14 cellular contexts compared by ENCODE assay signal in the genomic region with DNA sequence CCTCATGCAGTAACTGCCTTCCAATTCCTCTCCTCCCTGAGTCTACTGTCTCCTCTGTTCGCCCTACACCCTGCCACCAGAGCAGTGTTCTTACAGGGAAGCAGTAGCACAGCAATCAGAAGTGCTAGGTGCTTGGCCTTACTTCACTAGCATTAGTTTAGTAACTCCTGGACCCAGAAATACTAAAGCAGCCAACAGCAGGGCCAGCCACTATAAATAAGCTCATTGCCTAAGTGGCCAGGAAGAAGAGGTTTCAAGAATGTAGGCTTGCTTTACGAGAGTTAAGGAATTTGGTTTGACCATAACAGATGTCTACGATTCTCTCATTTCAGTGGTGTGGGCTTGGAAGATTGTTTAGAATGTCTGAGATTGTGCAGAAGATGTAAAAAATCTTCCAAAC.
A peak's percentile ranks its signal among the peaks of the same experiment; 100 is the strongest.
DNase-seq lines count a peak whose midpoint lies in the region; ATAC-seq and TF ChIP-seq lines count a peak whose summit lies in the region.
"Had no signal": no experiment of that assay in that cellular context is flagged by ENCODE, and none has a peak within 500 bp of the region (broad histone marks: within the 10 kb centered on the region; RNA-seq: fewer than 3 reads in every experiment).

No MANE protein-coding gene starts in this region.

- no peak for TF ChIP-seq POLR2A in gastroesophageal sphincter (IDR thresholded peaks at IDR 0.05)

- intact Hi-C loops in sciatic nerve (cut with DNase I) = no loop called here
- intact Hi-C loops in A673 (cut with micrococcal nuclease; ENCODE audit: unreplicated experiment) = no loop called here

- H3K27ac ChIP-seq in gastroesophageal sphincter = peak overlapping the region in 2 of 4 donors; percentile 16 to 37
- H3K27ac ChIP-seq in A673 (ENCODE audit: low read depth, low read length, poor library complexity, severe bottlenecking) = no peak overlapping the region

- ATAC-seq in SK-N-SH treated with all-trans-retinoic acid at 6 μM for 48 hours = peak; percentile 89
- ATAC-seq in gastroesophageal sphincter = peak; percentile 67
- peak; percentile 72 for ATAC-seq in sciatic nerve
- ATAC-seq: GM12878 had no signal

- H3K27me3 ChIP-seq in gastroesophageal sphincter (no peaks in the 10 kb centered on the region), A673 (replicated peaks; ENCODE audit: insufficient read depth, low read depth, low read length, poor library complexity) (no peaks in the 10 kb centered on the region)
- H3K27me3 ChIP-seq: uterus had no signal

- TF ChIP-seq EP300 in gastroesophageal sphincter (IDR thresholded peaks at IDR 0.05) = no peak

- TF ChIP-seq CTCF in gastroesophageal sphincter (IDR thresholded peaks at IDR 0.05) = no peak
- no peak for TF ChIP-seq CTCF in A673 (conservative IDR thresholded peaks at IDR 0.05; ENCODE audit: low read depth, low read length)

- H3K9me3 ChIP-seq in gastroesophageal sphincter = no peaks in the 10 kb centered on the region
- no peaks in the 10 kb centered on the region for H3K9me3 ChIP-seq in A673 (ENCODE audit: low read depth, low read length, poor library complexity, severe bottlenecking)
- H3K9me3 ChIP-seq: uterus had no signal

- CTCF ChIA-PET in A673 (lab: Charles Lee) = no interaction called here

- peaks cover 0 to 2% (median 0%) of the 10 kb centered on the region in 3 donors for H3K4me1 ChIP-seq in gastroesophageal sphincter
- H3K4me1 ChIP-seq in A673 (ENCODE audit: insufficient read depth, low read length, poor library complexity, severe bottlenecking) = no peaks in the 10 kb centered on the region
- H3K4me1 ChIP-seq: uterus had no signal

- DNase-seq in Daoy (ENCODE audit: low read depth) (peak; percentile 6), sciatic nerve (ENCODE audit: low spot score) (no peak), A673 (ENCODE audit: low spot score) (no peak), medulla oblongata (ENCODE audit: extremely low spot score) (no peak), DMS153 (lab: John Stamatoyannopoulos, UW) (no peak), iPS-NIHi7 (ENCODE audit: extremely low spot score) (no peak)
- DNase-seq: activated CD4-positive, CD25-positive, alpha-beta regulatory T cell; central memory CD4-positive, alpha-beta T cell; NCI-H446; uterus had no signal

- no TSS peak for BruUV-seq in A673 (replicated peaks; lab: Mats Ljungman, UMichigan)

- no peak overlapping the region for H3K4me3 ChIP-seq in gastroesophageal sphincter
- no peak overlapping the region for H3K4me3 ChIP-seq in A673 (ENCODE audit: low read depth, low read length, poor library complexity, severe bottlenecking)
- H3K4me3 ChIP-seq: GM12878, skin epidermis, uterus had no signal

- WGBS in gastroesophageal sphincter (ENCODE audit: low coverage in 1 of 2), 2 donors = 55 to 63% methylated on average over 2 of the region's 3 CpGs

- H3K36me3 ChIP-seq in gastroesophageal sphincter = peaks cover 0 to 57% of the 10 kb centered on the region in 2 donors
- H3K36me3 ChIP-seq in A673 (ENCODE audit: insufficient read depth, low read length, poor library complexity, severe bottlenecking) = no peaks in the 10 kb centered on the region
- H3K36me3 ChIP-seq: uterus had no signal

- POLR2A ChIA-PET in A673 (lab: Charles Lee; ENCODE audit: low non-redundant PET) = no interaction called here

TF ChIP-seq in SK-N-SH treated with all-trans-retinoic acid at 6 μM for 48 hours, 23 proteins besides CTCF, POLR2A, EP300 and RAD21 (continues in another document):
- no peak for TF ChIP-seq ZFP30 (CRISPR knock-in tag; IDR thresholded peaks at IDR 0.05)
- TF ChIP-seq, protein P1, sequence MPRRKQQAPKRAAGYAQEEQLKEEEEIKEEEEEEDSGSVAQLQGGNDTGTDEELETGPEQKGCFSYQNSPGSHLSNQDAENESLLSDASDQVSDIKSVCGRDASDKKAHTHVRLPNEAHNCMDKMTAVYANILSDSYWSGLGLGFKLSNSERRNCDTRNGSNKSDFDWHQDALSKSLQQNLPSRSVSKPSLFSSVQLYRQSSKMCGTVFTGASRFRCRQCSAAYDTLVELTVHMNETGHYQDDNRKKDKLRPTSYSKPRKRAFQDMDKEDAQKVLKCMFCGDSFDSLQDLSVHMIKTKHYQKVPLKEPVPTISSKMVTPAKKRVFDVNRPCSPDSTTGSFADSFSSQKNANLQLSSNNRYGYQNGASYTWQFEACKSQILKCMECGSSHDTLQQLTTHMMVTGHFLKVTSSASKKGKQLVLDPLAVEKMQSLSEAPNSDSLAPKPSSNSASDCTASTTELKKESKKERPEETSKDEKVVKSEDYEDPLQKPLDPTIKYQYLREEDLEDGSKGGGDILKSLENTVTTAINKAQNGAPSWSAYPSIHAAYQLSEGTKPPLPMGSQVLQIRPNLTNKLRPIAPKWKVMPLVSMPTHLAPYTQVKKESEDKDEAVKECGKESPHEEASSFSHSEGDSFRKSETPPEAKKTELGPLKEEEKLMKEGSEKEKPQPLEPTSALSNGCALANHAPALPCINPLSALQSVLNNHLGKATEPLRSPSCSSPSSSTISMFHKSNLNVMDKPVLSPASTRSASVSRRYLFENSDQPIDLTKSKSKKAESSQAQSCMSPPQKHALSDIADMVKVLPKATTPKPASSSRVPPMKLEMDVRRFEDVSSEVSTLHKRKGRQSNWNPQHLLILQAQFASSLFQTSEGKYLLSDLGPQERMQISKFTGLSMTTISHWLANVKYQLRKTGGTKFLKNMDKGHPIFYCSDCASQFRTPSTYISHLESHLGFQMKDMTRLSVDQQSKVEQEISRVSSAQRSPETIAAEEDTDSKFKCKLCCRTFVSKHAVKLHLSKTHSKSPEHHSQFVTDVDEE (CRISPR knock-in tag; IDR thresholded peaks at IDR 0.05) = no peak
- no peak for TF ChIP-seq ARNTL (CRISPR knock-in tag; IDR thresholded peaks at IDR 0.05; ENCODE audit: borderline replicate concordance, low read depth)
- TF ChIP-seq PPARA (CRISPR knock-in tag; IDR thresholded peaks at IDR 0.05; ENCODE audit: borderline replicate concordance) = no peak
- TF ChIP-seq, protein P2, sequence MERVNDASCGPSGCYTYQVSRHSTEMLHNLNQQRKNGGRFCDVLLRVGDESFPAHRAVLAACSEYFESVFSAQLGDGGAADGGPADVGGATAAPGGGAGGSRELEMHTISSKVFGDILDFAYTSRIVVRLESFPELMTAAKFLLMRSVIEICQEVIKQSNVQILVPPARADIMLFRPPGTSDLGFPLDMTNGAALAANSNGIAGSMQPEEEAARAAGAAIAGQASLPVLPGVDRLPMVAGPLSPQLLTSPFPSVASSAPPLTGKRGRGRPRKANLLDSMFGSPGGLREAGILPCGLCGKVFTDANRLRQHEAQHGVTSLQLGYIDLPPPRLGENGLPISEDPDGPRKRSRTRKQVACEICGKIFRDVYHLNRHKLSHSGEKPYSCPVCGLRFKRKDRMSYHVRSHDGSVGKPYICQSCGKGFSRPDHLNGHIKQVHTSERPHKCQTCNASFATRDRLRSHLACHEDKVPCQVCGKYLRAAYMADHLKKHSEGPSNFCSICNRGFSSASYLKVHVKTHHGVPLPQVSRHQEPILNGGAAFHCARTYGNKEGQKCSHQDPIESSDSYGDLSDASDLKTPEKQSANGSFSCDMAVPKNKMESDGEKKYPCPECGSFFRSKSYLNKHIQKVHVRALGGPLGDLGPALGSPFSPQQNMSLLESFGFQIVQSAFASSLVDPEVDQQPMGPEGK (CRISPR knock-in tag; IDR thresholded peaks at IDR 0.05; ENCODE audit: borderline replicate concordance) = no peak
- no peak for TF ChIP-seq ZC3H10 (CRISPR knock-in tag; IDR thresholded peaks at IDR 0.05)
- no peak for TF ChIP-seq ZNF8 (CRISPR knock-in tag; IDR thresholded peaks at IDR 0.05)
- no peak for TF ChIP-seq ESRRG (CRISPR knock-in tag; IDR thresholded peaks at IDR 0.05)
- TF ChIP-seq RARB (CRISPR knock-in tag; IDR thresholded peaks at IDR 0.05) = no peak
- no peak for TF ChIP-seq BACH2 (CRISPR knock-in tag; IDR thresholded peaks at IDR 0.05; ENCODE audit: borderline replicate concordance)
- no peak for TF ChIP-seq ZNF565 (CRISPR knock-in tag; conservative IDR thresholded peaks at IDR 0.05; ENCODE audit: low read depth)
- no peak for TF ChIP-seq CSDC2 (CRISPR knock-in tag; IDR thresholded peaks at IDR 0.05)
- TF ChIP-seq, protein P3, sequence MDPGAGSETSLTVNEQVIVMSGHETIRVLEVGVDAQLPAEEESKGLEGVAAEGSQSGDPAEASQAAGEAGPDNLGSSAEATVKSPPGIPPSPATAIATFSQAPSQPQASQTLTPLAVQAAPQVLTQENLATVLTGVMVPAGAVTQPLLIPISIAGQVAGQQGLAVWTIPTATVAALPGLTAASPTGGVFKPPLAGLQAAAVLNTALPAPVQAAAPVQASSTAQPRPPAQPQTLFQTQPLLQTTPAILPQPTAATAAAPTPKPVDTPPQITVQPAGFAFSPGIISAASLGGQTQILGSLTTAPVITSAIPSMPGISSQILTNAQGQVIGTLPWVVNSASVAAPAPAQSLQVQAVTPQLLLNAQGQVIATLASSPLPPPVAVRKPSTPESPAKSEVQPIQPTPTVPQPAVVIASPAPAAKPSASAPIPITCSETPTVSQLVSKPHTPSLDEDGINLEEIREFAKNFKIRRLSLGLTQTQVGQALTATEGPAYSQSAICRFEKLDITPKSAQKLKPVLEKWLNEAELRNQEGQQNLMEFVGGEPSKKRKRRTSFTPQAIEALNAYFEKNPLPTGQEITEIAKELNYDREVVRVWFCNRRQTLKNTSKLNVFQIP (CRISPR knock-in tag; IDR thresholded peaks at IDR 0.05; ENCODE audit: borderline replicate concordance, low read depth) = no peak
- no peak for TF ChIP-seq ISL1 (CRISPR knock-in tag; IDR thresholded peaks at IDR 0.05)
- TF ChIP-seq GLIS3 (CRISPR knock-in tag; IDR thresholded peaks at IDR 0.05) = no peak
- TF ChIP-seq, protein P4, sequence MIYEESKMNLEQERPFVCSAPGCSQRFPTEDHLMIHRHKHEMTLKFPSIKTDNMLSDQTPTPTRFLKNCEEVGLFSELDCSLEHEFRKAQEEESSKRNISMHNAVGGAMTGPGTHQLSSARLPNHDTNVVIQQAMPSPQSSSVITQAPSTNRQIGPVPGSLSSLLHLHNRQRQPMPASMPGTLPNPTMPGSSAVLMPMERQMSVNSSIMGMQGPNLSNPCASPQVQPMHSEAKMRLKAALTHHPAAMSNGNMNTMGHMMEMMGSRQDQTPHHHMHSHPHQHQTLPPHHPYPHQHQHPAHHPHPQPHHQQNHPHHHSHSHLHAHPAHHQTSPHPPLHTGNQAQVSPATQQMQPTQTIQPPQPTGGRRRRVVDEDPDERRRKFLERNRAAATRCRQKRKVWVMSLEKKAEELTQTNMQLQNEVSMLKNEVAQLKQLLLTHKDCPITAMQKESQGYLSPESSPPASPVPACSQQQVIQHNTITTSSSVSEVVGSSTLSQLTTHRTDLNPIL (CRISPR knock-in tag; IDR thresholded peaks at IDR 0.05; ENCODE audit: low read depth) = no peak
